9 cellular contexts compared by ENCODE assay signal in genomic region chr5:97044057-97044456, GRCh38.
A peak's percentile ranks its signal among the peaks of the same experiment; 100 is the strongest.
DNase-seq lines count a peak whose midpoint lies in the region; ATAC-seq, FAIRE-seq and TF ChIP-seq lines count a peak whose summit lies in the region.
"Had no signal": no experiment of that assay in that cellular context is flagged by ENCODE, and none has a peak within 500 bp of the region (broad histone marks: within the 10 kb centered on the region; RNA-seq: fewer than 3 reads in every experiment).

No MANE protein-coding gene starts in this region.

- no peaks in the 10 kb centered on the region for H3K9me3 Mint-ChIP-seq in activated CD8-positive, alpha-beta memory T cell treated with anti-CD3 and anti-CD28 coated beads, Interleukin-2, amount 10 ng/mL, durations not matched to agents 7 days and 5 days (ENCODE audit: low read depth)
- H3K9me3 Mint-ChIP-seq in activated naive CD4-positive, alpha-beta T cell treated with anti-CD3 and anti-CD28 coated beads for 36 hours, result no peaks in the 10 kb centered on the region
- H3K9me3 Mint-ChIP-seq: naive thymus-derived CD8-positive, alpha-beta T cell had no signal

- peaks cover 23% of the 10 kb centered on the region for H3K4me1 ChIP-seq in HepG2 (ENCODE audit: insufficient read depth, low read length)

- CTCF ChIA-PET in HepG2 (lab: Yijun Ruan, JAX; ENCODE audit: low intra/inter-chr PET ratio, low total read pairs), result interaction anchor here (2.0 kb wide), 1 partner anchor 118 kb away, joined by 5 read pairs; no protein-coding TSS in a partner anchor
- CTCF ChIA-PET in activated CD8-positive, alpha-beta memory T cell treated with anti-CD3 and anti-CD28 coated beads, Interleukin-2, amount 10 ng/mL, durations not matched to agents 7 days and 5 days (lab: Charles Lee), result interaction anchor here (2.4 kb wide), 1 partner anchor 118 kb away, joined by 9 read pairs; no protein-coding TSS in a partner anchor
- CTCF ChIA-PET in activated naive CD4-positive, alpha-beta T cell treated with anti-CD3 and anti-CD28 coated beads for 36 hours (lab: Charles Lee), result interaction anchor here (0.9 to 2.6 kb wide), 7 partner anchors 15 to 126 kb away, joined by 3 to 11 read pairs (median 5); partner anchors contain the start of gene LIX1

- H3K9me3 ChIP-seq in HepG2 (ENCODE audit: low read length), result no peaks in the 10 kb centered on the region

- peaks cover 2% of the 10 kb centered on the region for H3K4me1 Mint-ChIP-seq in activated CD8-positive, alpha-beta memory T cell treated with anti-CD3 and anti-CD28 coated beads, Interleukin-2, amount 10 ng/mL, durations not matched to agents 7 days and 5 days
- H3K4me1 Mint-ChIP-seq in activated naive CD4-positive, alpha-beta T cell treated with anti-CD3 and anti-CD28 coated beads for 36 hours (ENCODE audit: low read depth), result no peaks in the 10 kb centered on the region

- H2AFZ ChIP-seq in HepG2 (ENCODE audit: low read length), result no peak overlapping the region

- no peak for TF ChIP-seq POLR2A in HepG2 (IDR thresholded peaks at IDR 0.05; ENCODE audit: insufficient read depth in 1 of 2, low read depth in 2 of 2, low read length in 2 of 2)

- no peak overlapping the region for H3K4me3 ChIP-seq in HFF-Myc (replicated peaks; ENCODE audit: low read depth, low read length)
- H3K4me3 ChIP-seq in cardiac fibroblast (replicated peaks in 1 of 2; ENCODE audit: low read depth in 2 of 2, low read length in 2 of 2), result no peak overlapping the region
- H3K4me3 ChIP-seq in HepG2 (replicated peaks in 1 of 3; ENCODE audit: insufficient read depth in 1 of 3, low read depth in 2 of 3, low read length in 3 of 3), result no peak overlapping the region

- DNase-seq in ACHN (peak; percentile 53), HFF-Myc (ENCODE audit: extremely low read depth, low read depth) (no peak), cardiac fibroblast (ENCODE audit: low read depth in 2 of 2) (peak; percentile 8 to 32), HepG2 (ENCODE audit: low spot score) (peak; percentile 27), NCI-H774 (lab: John Stamatoyannopoulos, UW) (no peak)
- no peak for DNase-seq in activated CD8-positive, alpha-beta memory T cell treated with anti-CD3 and anti-CD28 coated beads, Interleukin-2, amount 10 ng/mL, durations not matched to agents 7 days and 5 days
- DNase-seq in activated naive CD4-positive, alpha-beta T cell treated with anti-CD3 and anti-CD28 coated beads for 36 hours, result no peak

- H3K27me3 ChIP-seq in HepG2 (ENCODE audit: control insufficient read depth in 1 of 2, insufficient read depth in 2 of 2, low read length in 2 of 2), result no peaks in the 10 kb centered on the region

- 5% methylated on average over 2 of the region's 2 CpGs for WGBS in HepG2 (ENCODE audit: low lambda C conversion rate)

- no peak overlapping the region for H3K27ac Mint-ChIP-seq in activated CD8-positive, alpha-beta memory T cell treated with anti-CD3 and anti-CD28 coated beads, Interleukin-2, amount 10 ng/mL, durations not matched to agents 7 days and 5 days
- H3K27ac Mint-ChIP-seq in activated naive CD4-positive, alpha-beta T cell treated with anti-CD3 and anti-CD28 coated beads for 36 hours, result no peak overlapping the region

- no peaks in the 10 kb centered on the region for H4K20me1 ChIP-seq in HepG2 (ENCODE audit: insufficient read depth, low read length)

- H3K27me3 Mint-ChIP-seq in activated CD8-positive, alpha-beta memory T cell treated with anti-CD3 and anti-CD28 coated beads, Interleukin-2, amount 10 ng/mL, durations not matched to agents 7 days and 5 days, result peaks cover 3% of the 10 kb centered on the region
- no peaks in the 10 kb centered on the region for H3K27me3 Mint-ChIP-seq in activated naive CD4-positive, alpha-beta T cell treated with anti-CD3 and anti-CD28 coated beads for 36 hours (ENCODE audit: low read depth)

- intact Hi-C loops in HepG2 (cut with micrococcal nuclease; ENCODE audit: unreplicated experiment), result loop anchor here (1.0 to 10.0 kb wide), 5 partner anchors 98 to 699 kb away; partner anchors contain the start of genes LIX1 and LNPEP
- intact Hi-C loops in activated naive CD4-positive, alpha-beta T cell treated with anti-CD3 and anti-CD28 coated beads for 36 hours (cut with micrococcal nuclease), result loop anchor here (10.0 kb wide), 1 partner anchor 429 kb away; no protein-coding TSS in a partner anchor

- H3K9ac ChIP-seq in HepG2 (ENCODE audit: insufficient read depth, low read depth, low read length), result no peak overlapping the region

- H3K79me2 ChIP-seq in HepG2 (ENCODE audit: insufficient read depth, low read length), result no peaks in the 10 kb centered on the region

- no peaks in the 10 kb centered on the region for H3K36me3 ChIP-seq in HepG2 (replicated peaks in 1 of 2; ENCODE audit: control insufficient read depth in 1 of 2, insufficient read depth in 2 of 2, low read length in 2 of 2)

- peak; percentile 15 for FAIRE-seq in HepG2 (lab: Jason Lieb, UNC)

- POLR2A ChIA-PET in HepG2 (lab: Yijun Ruan, JAX), result no interaction called here

- TF ChIP-seq CTCF in HFF-Myc (IDR thresholded peaks at IDR 0.05; ENCODE audit: low read depth, low read length, missing control alignments) (peak; percentile 47), cardiac fibroblast (IDR thresholded peaks at IDR 0.05; ENCODE audit: low read depth, low read length) (peak; percentile 53), HepG2 (CRISPR knock-in tag; IDR thresholded peaks at IDR 0.05) (peak; percentile 84)

- in situ Hi-C loops in ACHN (cut with HindIII; ENCODE audit: low pct_ligation_motif_present, low pct_unique_long_range_greater_than_20kb, low sequenced_read_pairs) (loop anchor here (25.0 kb wide), 1 partner anchor 118 kb away; no protein-coding TSS in a partner anchor), HepG2 (cut with HindIII; ENCODE audit: extremely low pct_ligation_motif_present, low pct_unique_long_range_greater_than_20kb) (no loop called here)

- no peak overlapping the region for H3K4me2 ChIP-seq in HepG2 (ENCODE audit: low read depth, low read length)

- no peak overlapping the region for H3K27ac ChIP-seq in HepG2 (ENCODE audit: extremely low read length, insufficient read depth, low read length)

- no peaks in the 10 kb centered on the region for H3K36me3 Mint-ChIP-seq in activated CD8-positive, alpha-beta memory T cell treated with anti-CD3 and anti-CD28 coated beads, Interleukin-2, amount 10 ng/mL, durations not matched to agents 7 days and 5 days
- no peaks in the 10 kb centered on the region for H3K36me3 Mint-ChIP-seq in activated naive CD4-positive, alpha-beta T cell treated with anti-CD3 and anti-CD28 coated beads for 36 hours (ENCODE audit: low read depth)

- TF ChIP-seq EP300 in HepG2 (IDR thresholded peaks at IDR 0.05; ENCODE audit: low read depth in 2 of 2, low read length in 2 of 2), result no peak
- no peak for TF ChIP-seq EP300 in HepG2 (CRISPR knock-in tag; IDR thresholded peaks at IDR 0.05; ENCODE audit: borderline replicate concordance)

- no peak overlapping the region for H3K4me3 Mint-ChIP-seq in activated CD8-positive, alpha-beta memory T cell treated with anti-CD3 and anti-CD28 coated beads, Interleukin-2, amount 10 ng/mL, durations not matched to agents 7 days and 5 days
- H3K4me3 Mint-ChIP-seq in activated naive CD4-positive, alpha-beta T cell treated with anti-CD3 and anti-CD28 coated beads for 36 hours, result no peak overlapping the region
- H3K4me3 Mint-ChIP-seq: naive thymus-derived CD8-positive, alpha-beta T cell had no signal

- ATAC-seq in HepG2 (peak; percentile 97), HG03521 (IDR thresholded peaks at IDR 0.05; ENCODE audit: unreplicated experiment) (no peak)
- no peak for ATAC-seq in activated CD8-positive, alpha-beta memory T cell treated with anti-CD3 and anti-CD28 coated beads, Interleukin-2, amount 10 ng/mL, durations not matched to agents 7 days and 5 days

- peak; percentile 46 for TF ChIP-seq RAD21 in HepG2 (CRISPR knock-in tag; IDR thresholded peaks at IDR 0.05)

- BruUV-seq in HepG2 (replicated peaks; lab: Mats Ljungman, UMichigan), result no TSS peak

TF ChIP-seq in HepG2, 621 proteins besides CTCF, POLR2A, EP300 and RAD21 (continues in another document):
- TF ChIP-seq, protein P1, sequence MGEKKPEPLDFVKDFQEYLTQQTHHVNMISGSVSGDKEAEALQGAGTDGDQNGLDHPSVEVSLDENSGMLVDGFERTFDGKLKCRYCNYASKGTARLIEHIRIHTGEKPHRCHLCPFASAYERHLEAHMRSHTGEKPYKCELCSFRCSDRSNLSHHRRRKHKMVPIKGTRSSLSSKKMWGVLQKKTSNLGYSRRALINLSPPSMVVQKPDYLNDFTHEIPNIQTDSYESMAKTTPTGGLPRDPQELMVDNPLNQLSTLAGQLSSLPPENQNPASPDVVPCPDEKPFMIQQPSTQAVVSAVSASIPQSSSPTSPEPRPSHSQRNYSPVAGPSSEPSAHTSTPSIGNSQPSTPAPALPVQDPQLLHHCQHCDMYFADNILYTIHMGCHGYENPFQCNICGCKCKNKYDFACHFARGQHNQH (CRISPR knock-in tag; IDR thresholded peaks at IDR 0.05), result no peak
- TF ChIP-seq HIC2 (CRISPR knock-in tag; IDR thresholded peaks at IDR 0.05; ENCODE audit: low read depth) (no peak), NCOA2 (CRISPR knock-in tag; IDR thresholded peaks at IDR 0.05) (no peak), SP4 (CRISPR knock-in tag; IDR thresholded peaks at IDR 0.05) (no peak), ZNF780A (CRISPR knock-in tag; IDR thresholded peaks at IDR 0.05) (no peak), NFIC (IDR thresholded peaks at IDR 0.05; ENCODE audit: low read length) (no peak), GTF3A (CRISPR knock-in tag; conservative IDR thresholded peaks at IDR 0.05) (no peak), NPAS2 (CRISPR knock-in tag; IDR thresholded peaks at IDR 0.05; ENCODE audit: borderline replicate concordance) (no peak), ZNF772 (CRISPR knock-in tag; IDR thresholded peaks at IDR 0.05) (no peak), ZFP82 (CRISPR knock-in tag; IDR thresholded peaks at IDR 0.05; ENCODE audit: borderline replicate concordance) (no peak), TBX3 (IDR thresholded peaks at IDR 0.05; ENCODE audit: borderline replicate concordance) (no peak), ADNP (CRISPR knock-in tag; IDR thresholded peaks at IDR 0.05) (no peak), THYN1 (CRISPR knock-in tag; IDR thresholded peaks at IDR 0.05; ENCODE audit: borderline replicate concordance, low read depth) (no peak)

Comparison
In these comparisons a context has a peak if more than half of its experiments do, and no peak if none do; other contexts are left out.
1. DNase-seq: peak in ACHN (single experiment), cardiac fibroblast (2 of 2) and HepG2 (single experiment); none in HFF-Myc (single experiment), activated CD8-positive, alpha-beta memory T cell treated with anti-CD3 and anti-CD28 coated beads, Interleukin-2, amount 10 ng/mL, durations not matched to agents 7 days and 5 days (single experiment), NCI-H774 (single experiment) and activated naive CD4-positive, alpha-beta T cell treated with anti-CD3 and anti-CD28 coated beads for 36 hours (single experiment).
2. Peak in every context shown above with its lines, with median percentiles within 50 percentile points of each other: CTCF ChIP-seq.